Comparison of ENCODE assay signal across 20 cellular contexts in genomic region chr2:23299796-23300195, GRCh38.
A peak's percentile ranks its signal among the peaks of the same experiment; 100 is the strongest.
DNase-seq lines count a peak whose midpoint lies in the region; ATAC-seq and TF ChIP-seq lines count a peak whose summit lies in the region.
"Had no signal": no experiment of that assay in that cellular context is flagged by ENCODE, and none has a peak within 500 bp of the region (broad histone marks: within the 10 kb centered on the region; RNA-seq: fewer than 3 reads in every experiment).

No MANE protein-coding gene starts in this region.

- no peaks in the 10 kb centered on the region for H3K79me1 ChIP-seq in trophoblast cell (ENCODE audit: low read length)

- H2AFZ ChIP-seq in trophoblast cell (ENCODE audit: insufficient read depth, low read length, poor library complexity): no peak overlapping the region

- peaks cover 11 to 31% of the 10 kb centered on the region in 2 donors for H3K27me3 Mint-ChIP-seq in natural killer cell treated with Interleukin-12 subunit alpha and Interleukin-12 subunit beta and Interleukin-15 and Interleukin-18, amount 100 ng/mL, for 72 hours
- H3K27me3 Mint-ChIP-seq in natural killer cell (ENCODE audit: low read depth in 2 of 2): peaks cover 2 to 9% of the 10 kb centered on the region in 2 donors
- H3K27me3 Mint-ChIP-seq in osteocyte (ENCODE audit: unreplicated experiment): peaks cover 29% of the 10 kb centered on the region

- H4K12ac ChIP-seq in trophoblast cell (ENCODE audit: low read depth, low read length): no peak overlapping the region

- H4K8ac ChIP-seq in trophoblast cell (ENCODE audit: low read depth, low read length): no peak overlapping the region

- no peaks in the 10 kb centered on the region for H3K36me3 ChIP-seq in trophoblast cell (ENCODE audit: control insufficient read depth in 1 of 2, insufficient read depth in 2 of 2, low read length in 2 of 2)
- H3K36me3 ChIP-seq: BE2C, HAP-1 had no signal

- peak overlapping the region; percentile 36 for H3K23ac ChIP-seq in trophoblast cell (ENCODE audit: low read length)

- no peaks in the 10 kb centered on the region for H3K9me3 Mint-ChIP-seq in natural killer cell treated with Interleukin-12 subunit alpha and Interleukin-12 subunit beta and Interleukin-15 and Interleukin-18, amount 100 ng/mL, for 72 hours
- no peaks in the 10 kb centered on the region for H3K9me3 Mint-ChIP-seq in natural killer cell
- no peaks in the 10 kb centered on the region for H3K9me3 Mint-ChIP-seq in osteocyte (ENCODE audit: unreplicated experiment)

- peak; percentile 54 for DNase-seq in natural killer cell treated with Interleukin-12 subunit alpha and Interleukin-12 subunit beta and Interleukin-15 and Interleukin-18, amount 100 ng/mL, for 72 hours (ENCODE audit: low spot score)
- no peak for DNase-seq in natural killer cell
- peak; percentile 14 for DNase-seq in NCI-H2227 (lab: John Stamatoyannopoulos, UW; ENCODE audit: unreplicated experiment)
- DNase-seq in coronary artery (ENCODE audit: low spot score): peak; percentile 24
- DNase-seq in trophoblast cell: no peak
- no peak for DNase-seq in osteocyte (ENCODE audit: extremely low spot score, unreplicated experiment)
- no peak for DNase-seq in putamen (ENCODE audit: low spot score)
- DNase-seq: ACHN; AML-193; BE2C; C1 segment of cervical spinal cord; Calu3; CD4-positive, alpha-beta memory T cell; COR-L47; DMS53; DMS79 treated with DMSO at 0.1 percent for 48 hours; GOT3 had no signal

- H2BK5ac ChIP-seq in trophoblast cell (ENCODE audit: low read depth, low read length, poor library complexity): no peak overlapping the region

- no peak for TF ChIP-seq CTCF in natural killer cell (IDR thresholded peaks at IDR 0.05)
- TF ChIP-seq CTCF in coronary artery (IDR thresholded peaks at IDR 0.05): no peak
- TF ChIP-seq CTCF in osteocyte (IDR thresholded peaks at IDR 0.05): no peak

- intact Hi-C loops in natural killer cell (cut with micrococcal nuclease): no loop called here

- no peak for ATAC-seq in natural killer cell treated with Interleukin-12 subunit alpha and Interleukin-12 subunit beta and Interleukin-15 and Interleukin-18, amount 100 ng/mL, for 72 hours
- ATAC-seq in natural killer cell: no peak
- no peak for ATAC-seq in HG03460 (IDR thresholded peaks at IDR 0.05; ENCODE audit: unreplicated experiment)

- no peak overlapping the region for H3K9ac ChIP-seq in trophoblast cell (ENCODE audit: low read length)

- no peaks in the 10 kb centered on the region for H3K4me1 Mint-ChIP-seq in natural killer cell treated with Interleukin-12 subunit alpha and Interleukin-12 subunit beta and Interleukin-15 and Interleukin-18, amount 100 ng/mL, for 72 hours (ENCODE audit: low read depth in 2 of 2)
- H3K4me1 Mint-ChIP-seq in natural killer cell (no peaks in the 10 kb centered on the region), osteocyte (ENCODE audit: unreplicated experiment) (peaks cover 9% of the 10 kb centered on the region)
- H3K4me1 Mint-ChIP-seq: CD4-positive, alpha-beta memory T cell had no signal

- no peaks in the 10 kb centered on the region for H3K36me3 Mint-ChIP-seq in natural killer cell treated with Interleukin-12 subunit alpha and Interleukin-12 subunit beta and Interleukin-15 and Interleukin-18, amount 100 ng/mL, for 72 hours
- H3K36me3 Mint-ChIP-seq in natural killer cell (no peaks in the 10 kb centered on the region), osteocyte (ENCODE audit: unreplicated experiment) (no peaks in the 10 kb centered on the region)
- H3K36me3 Mint-ChIP-seq: CD4-positive, alpha-beta memory T cell had no signal

- H2BK120ac ChIP-seq in trophoblast cell (ENCODE audit: insufficient read depth, low read length, poor library complexity): no peak overlapping the region

- no peak overlapping the region for H3K4me2 ChIP-seq in trophoblast cell (ENCODE audit: low read length)

- H2BK12ac ChIP-seq in trophoblast cell (ENCODE audit: low read length): no peak overlapping the region

- H3K4me3 ChIP-seq in coronary artery: no peak overlapping the region
- no peak overlapping the region for H3K4me3 ChIP-seq in trophoblast cell (ENCODE audit: low read depth, low read length)
- H3K4me3 ChIP-seq: HAP-1 had no signal

- H3K14ac ChIP-seq in trophoblast cell (ENCODE audit: low read length): no peak overlapping the region

- H4K91ac ChIP-seq in trophoblast cell (ENCODE audit: low read depth, low read length): no peak overlapping the region

- H3K79me2 ChIP-seq in trophoblast cell (ENCODE audit: control insufficient read depth, insufficient read depth, low read length, poor library complexity): no peaks in the 10 kb centered on the region

- no peak overlapping the region for H3K4ac ChIP-seq in trophoblast cell (ENCODE audit: low read depth, low read length)

- H3K27ac Mint-ChIP-seq in natural killer cell treated with Interleukin-12 subunit alpha and Interleukin-12 subunit beta and Interleukin-15 and Interleukin-18, amount 100 ng/mL, for 72 hours: no peak overlapping the region
- no peak overlapping the region for H3K27ac Mint-ChIP-seq in natural killer cell
- H3K27ac Mint-ChIP-seq in osteocyte (ENCODE audit: unreplicated experiment): no peak overlapping the region
- H3K27ac Mint-ChIP-seq: CD4-positive, alpha-beta memory T cell had no signal

- H3K18ac ChIP-seq in trophoblast cell (ENCODE audit: low read length): no peak overlapping the region

- WGBS in trophoblast cell (ENCODE audit: extremely low coverage, insufficient coverage, insufficient read length): no CpG with 5 or more reads among the region's 6 CpGs

- no peak overlapping the region for H3K4me3 Mint-ChIP-seq in natural killer cell treated with Interleukin-12 subunit alpha and Interleukin-12 subunit beta and Interleukin-15 and Interleukin-18, amount 100 ng/mL, for 72 hours
- H3K4me3 Mint-ChIP-seq in natural killer cell (no peak overlapping the region), osteocyte (ENCODE audit: unreplicated experiment) (no peak overlapping the region)
- H3K4me3 Mint-ChIP-seq: CD4-positive, alpha-beta memory T cell had no signal

- no peaks in the 10 kb centered on the region for H3K9me3 ChIP-seq in trophoblast cell (ENCODE audit: insufficient read depth, low read depth, low read length)
- H3K9me3 ChIP-seq: BE2C, HAP-1 had no signal

- H3K27ac ChIP-seq in coronary artery (no peak overlapping the region), trophoblast cell (ENCODE audit: low read depth, low read length) (no peak overlapping the region)
- H3K27ac ChIP-seq: 22Rv1 had no signal

- no peaks in the 10 kb centered on the region for H3K4me1 ChIP-seq in trophoblast cell (ENCODE audit: control insufficient read depth in 1 of 2, insufficient read depth in 2 of 2, low read length in 2 of 2)
- H3K4me1 ChIP-seq: BE2C, HAP-1 had no signal

- H2AK5ac ChIP-seq in trophoblast cell (ENCODE audit: low read length): no peak overlapping the region

- no peaks in the 10 kb centered on the region for H3K27me3 ChIP-seq in trophoblast cell (ENCODE audit: insufficient read depth, low read length)
- H3K27me3 ChIP-seq: BE2C had no signal

Comparison
In these comparisons a context has a peak if more than half of its experiments do, and no peak if none do; other contexts are left out.
1. DNase-seq: peak in natural killer cell treated with Interleukin-12 subunit alpha and Interleukin-12 subunit beta and Interleukin-15 and Interleukin-18, amount 100 ng/mL, for 72 hours (single experiment), NCI-H2227 (single experiment) and coronary artery (single experiment); none in natural killer cell (single experiment), trophoblast cell (0 of 2), osteocyte (single experiment) and putamen (single experiment).